ENCODE assay signal across 22 cellular contexts in the genomic region with DNA sequence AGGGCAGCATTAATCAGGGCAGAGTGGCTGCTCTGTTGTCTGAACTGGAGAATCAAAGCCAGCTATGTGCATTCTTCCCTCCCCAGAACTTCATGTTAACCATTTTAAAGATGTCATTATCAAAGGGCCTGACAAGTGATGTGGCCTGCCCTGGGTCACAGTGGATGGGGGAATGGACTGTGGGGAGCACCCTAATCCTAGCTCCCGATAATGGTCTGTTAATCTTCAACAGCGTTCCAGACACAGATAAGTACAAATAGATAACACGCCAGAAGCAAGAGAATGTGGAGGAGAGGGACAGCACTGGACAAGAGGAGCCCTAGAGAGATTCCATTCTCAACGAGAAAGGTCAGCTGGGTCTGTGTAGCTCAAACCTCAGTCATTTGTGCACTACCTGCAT.
DNase-seq lines count a peak whose midpoint lies in the region; TF ChIP-seq lines count a peak whose summit lies in the region.
"Had no signal": no experiment of that assay in that cellular context is flagged by ENCODE, and none has a peak within 500 bp of the region (broad histone marks: within the 10 kb centered on the region; RNA-seq: fewer than 3 reads in every experiment).

No MANE protein-coding gene starts in this region.

- H3K4me1 ChIP-seq in rectal smooth muscle tissue (ENCODE audit: control insufficient read depth, insufficient read depth, low read length) = peaks cover 49% of the 10 kb centered on the region
- H3K4me1 ChIP-seq: HAP-1 had no signal

- H3K36me3 ChIP-seq in rectal smooth muscle tissue (ENCODE audit: control insufficient read depth, insufficient read depth, low read length) = no peaks in the 10 kb centered on the region
- H3K36me3 ChIP-seq: HAP-1, lower lobe of right lung, thyroid gland had no signal

- DNase-seq in ELF-1 (ENCODE audit: low read depth, low spot score) (peak; percentile 73), islet precursor cell (peak; percentile 93), superior temporal gyrus (ENCODE audit: extremely low spot score) (no peak), hypothalamus (lab: John Stamatoyannopoulos, UW) (no peak), NCI-H2196 (lab: John Stamatoyannopoulos, UW; ENCODE audit: unreplicated experiment) (no peak)
- DNase-seq in activated CD4-positive, alpha-beta T cell treated with anti-CD3 and anti-CD28 coated beads, Interleukin-2, amount 50 U/mL, for 1 hour = no peak
- DNase-seq: activated CD4-positive, alpha-beta T cell treated with anti-CD3 and anti-CD28 coated beads for 1 hour; activated CD8-positive, alpha-beta T cell treated with anti-CD3 and anti-CD28 coated beads for 36 hours; anterior cingulate cortex; caudate nucleus; DMS53; KBM-7; lower lobe of right lung; NCI-H1105; NCI-H2029; NCI-H526 treated with DMSO at 0.1 percent for 48 hours; stimulated activated naive CD4-positive, alpha-beta T cell treated with Interleukin-2 at 50 U/mL for 16 hours; T-helper 1 cell; thyroid gland had no signal

- no peak overlapping the region for H3K4me3 ChIP-seq in rectal smooth muscle tissue (ENCODE audit: low read length)
- H3K4me3 ChIP-seq: HAP-1, lower lobe of right lung, thyroid gland had no signal

- H3K27me3 ChIP-seq in rectal smooth muscle tissue (ENCODE audit: control insufficient read depth, insufficient read depth, low read length) = no peaks in the 10 kb centered on the region
- H3K27me3 ChIP-seq: thyroid gland had no signal

- no peak overlapping the region for H3K9ac ChIP-seq in rectal smooth muscle tissue (ENCODE audit: low read length)

- H3K27ac ChIP-seq in VCaP (peak overlapping the region; percentile 70), rectal smooth muscle tissue (ENCODE audit: low read depth, low read length) (peak overlapping the region; percentile 63)
- H3K27ac ChIP-seq: lower lobe of right lung, thyroid gland had no signal

- no peak for TF ChIP-seq CTCF in VCaP (conservative IDR thresholded peaks at IDR 0.05)

Comparison
In these comparisons a context has a peak if more than half of its experiments do, and no peak if none do; other contexts are left out.
1. DNase-seq: peak in ELF-1 (single experiment) and islet precursor cell (single experiment); none in activated CD4-positive, alpha-beta T cell treated with anti-CD3 and anti-CD28 coated beads, Interleukin-2, amount 50 U/mL, for 1 hour (single experiment), superior temporal gyrus (single experiment), hypothalamus (0 of 51) and NCI-H2196 (single experiment).